11 cellular contexts compared by ENCODE assay signal in the genomic region with DNA sequence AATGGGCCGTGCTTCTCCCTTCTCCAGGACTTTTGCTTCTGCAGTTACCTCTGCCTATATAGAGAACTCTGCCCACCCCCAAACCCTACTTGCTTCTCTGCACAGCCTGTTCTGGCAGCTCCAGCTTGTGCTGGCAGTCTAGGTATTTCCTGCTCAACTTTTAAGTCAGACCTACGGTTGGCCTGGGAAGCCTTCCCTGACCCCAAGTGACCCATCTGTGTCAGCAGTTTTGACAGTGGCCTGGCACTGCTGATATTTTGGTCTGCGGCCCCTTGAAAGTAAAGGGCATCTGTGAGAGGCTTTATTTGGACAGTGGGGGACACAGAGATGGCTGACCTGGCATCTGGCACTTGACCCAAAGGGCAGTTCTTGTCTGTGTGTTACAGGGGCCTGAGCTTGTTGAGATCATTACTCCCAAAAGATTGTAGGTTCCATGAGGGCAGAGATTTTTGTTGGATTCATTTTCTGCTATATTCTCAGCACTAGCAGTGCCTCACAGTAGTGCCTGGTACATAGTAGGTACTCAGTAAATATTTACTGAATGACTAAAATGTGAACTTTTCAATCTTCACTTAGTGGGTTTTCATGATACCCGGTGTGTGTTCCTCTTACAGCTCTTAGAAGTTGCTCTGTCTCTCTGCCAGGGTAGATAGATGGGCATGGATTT. TPM values are rescaled to one million over a fixed set of nuclear protein-coding genes. Genes with fewer than 3 reads are reported as not detected.
DNase-seq lines count a peak whose midpoint lies in the region; ATAC-seq and TF ChIP-seq lines count a peak whose summit lies in the region.
"Had no signal": no experiment of that assay in that cellular context is flagged by ENCODE, and none has a peak within 500 bp of the region (broad histone marks: within the 10 kb centered on the region; RNA-seq: fewer than 3 reads in every experiment).

No MANE protein-coding gene starts in this region.

- TF ChIP-seq CTCF in hepatocyte (IDR thresholded peaks at IDR 0.05; ENCODE audit: poor library complexity): no peak

- peaks cover 14% of the 10 kb centered on the region for H3K4me1 Mint-ChIP-seq in activated naive CD8-positive, alpha-beta T cell treated with anti-CD3 and anti-CD28 coated beads for 36 hours

- no peak for ATAC-seq in HG02763 (IDR thresholded peaks at IDR 0.05; ENCODE audit: unreplicated experiment)
- no peak for ATAC-seq in stimulated activated naive CD8-positive, alpha-beta T cell treated with anti-CD3 and anti-CD28 coated beads, Interleukin-15, Interleukin-2, amounts not matched to agents 100 U/mL and 50 U/mL, for 24 hours

- H3K27ac ChIP-seq in hepatocyte: peak overlapping the region; percentile 85
- H3K27ac ChIP-seq in skin epidermis: peak overlapping the region in 16 of 21 experiments; percentile 1 to 74 (median 33)

- peak overlapping the region; percentile 18 for H3K4me2 ChIP-seq in hepatocyte

- DNase-seq in ELR (ENCODE audit: low read depth) (peak; percentile 25), hepatocyte (ENCODE audit: low spot score) (no peak), NCI-H1048 (lab: John Stamatoyannopoulos, UW) (no peak), kidney glomerular epithelial cell (lab: John Stamatoyannopoulos, UW) (no peak)
- DNase-seq in activated naive CD8-positive, alpha-beta T cell treated with anti-CD3 and anti-CD28 coated beads for 36 hours: no peak
- no peak for DNase-seq in stimulated activated naive CD8-positive, alpha-beta T cell treated with anti-CD3 and anti-CD28 coated beads, Interleukin-15, Interleukin-2, amounts not matched to agents 100 U/mL and 50 U/mL, for 24 hours
- DNase-seq: DMS153, MM.1S, mucosa of descending colon had no signal

- H3K27me3 Mint-ChIP-seq in activated naive CD8-positive, alpha-beta T cell treated with anti-CD3 and anti-CD28 coated beads for 36 hours: no peaks in the 10 kb centered on the region

- H3K4me3 Mint-ChIP-seq in activated naive CD8-positive, alpha-beta T cell treated with anti-CD3 and anti-CD28 coated beads for 36 hours: no peak overlapping the region

- H3K4me3 ChIP-seq in hepatocyte (no peak overlapping the region), skin epidermis (no peak overlapping the region)
- H3K4me3 ChIP-seq: mucosa of descending colon had no signal

- 63% methylated on average over 4 of the region's 4 CpGs for WGBS in hepatocyte (ENCODE audit: low lambda C conversion rate, missing lambda C conversion rate)

- H3K9me2 ChIP-seq in hepatocyte (replicated peaks; ENCODE audit: insufficient read depth): no peaks in the 10 kb centered on the region

- no peaks in the 10 kb centered on the region for H4K20me1 ChIP-seq in hepatocyte (ENCODE audit: insufficient read depth, poor library complexity, severe bottlenecking)

- H3K27ac Mint-ChIP-seq in activated naive CD8-positive, alpha-beta T cell treated with anti-CD3 and anti-CD28 coated beads for 36 hours: peak overlapping the region; percentile 25

- H3K36me3 Mint-ChIP-seq in activated naive CD8-positive, alpha-beta T cell treated with anti-CD3 and anti-CD28 coated beads for 36 hours: peaks cover 11% of the 10 kb centered on the region

- peaks cover 43% of the 10 kb centered on the region for H3K4me1 ChIP-seq in hepatocyte (ENCODE audit: insufficient read depth)

- peaks cover 74% of the 10 kb centered on the region for H3K79me2 ChIP-seq in hepatocyte

- no peaks in the 10 kb centered on the region for H3K27me3 ChIP-seq in hepatocyte

- no peaks in the 10 kb centered on the region for H3K9me3 Mint-ChIP-seq in activated naive CD8-positive, alpha-beta T cell treated with anti-CD3 and anti-CD28 coated beads for 36 hours

- no peak overlapping the region for H2AFZ ChIP-seq in hepatocyte

- no peaks in the 10 kb centered on the region for H3K9me3 ChIP-seq in hepatocyte (ENCODE audit: low read depth)
- H3K9me3 ChIP-seq: mucosa of descending colon had no signal

- H3K36me3 ChIP-seq in hepatocyte (replicated peaks; ENCODE audit: insufficient read depth, low read depth): no peaks in the 10 kb centered on the region

RNA-seq across cellular contexts. Expression of gene TRAK1, which starts 55.2 kb away (rescaled TPM):
- 10 to 100 TPM; 22.3 to 22.8 TPM for total RNA-seq in activated naive CD8-positive, alpha-beta T cell treated with anti-CD3 and anti-CD28 coated beads for 36 hours
- 28.8 and 31.5 TPM in 2 replicates for total RNA-seq in hepatocyte
- 19.0 and 21.0 TPM in 2 replicates for polyA plus RNA-seq in hepatocyte
